Comparison of ENCODE assay signal across 12 cellular contexts in genomic region chr9:35105571-35106342, GRCh38.
"Had no signal": no experiment of that assay in that cellular context is flagged by ENCODE, and none has a peak within 500 bp of the region (broad histone marks: within the 10 kb centered on the region; RNA-seq: fewer than 3 reads in every experiment).

No MANE protein-coding gene starts in this region.

- H3K27ac ChIP-seq: esophagus squamous epithelium, thyroid gland, vagina had no signal

- H3K27me3 Mint-ChIP-seq: activated CD4-positive, alpha-beta memory T cell treated with anti-CD3 and anti-CD28 coated beads for 36 hours had no signal

- H3K4me3 Mint-ChIP-seq: activated CD4-positive, alpha-beta memory T cell treated with anti-CD3 and anti-CD28 coated beads for 36 hours; activated naive CD4-positive, alpha-beta T cell treated with anti-CD3 and anti-CD28 coated beads for 36 hours; natural killer cell had no signal

- H3K9me3 Mint-ChIP-seq: activated CD4-positive, alpha-beta memory T cell treated with anti-CD3 and anti-CD28 coated beads for 36 hours; activated naive CD4-positive, alpha-beta T cell treated with anti-CD3 and anti-CD28 coated beads for 36 hours; natural killer cell had no signal

- ATAC-seq: mucosa of descending colon, natural killer cell had no signal

- H3K9me3 ChIP-seq: esophagus squamous epithelium, mucosa of descending colon, thyroid gland, vagina had no signal

- DNase-seq: activated CD4-positive, alpha-beta memory T cell treated with anti-CD3 and anti-CD28 coated beads for 36 hours; activated naive CD4-positive, alpha-beta T cell treated with anti-CD3 and anti-CD28 coated beads for 36 hours; activated T-cell treated with anti-CD3 and anti-CD28 coated beads, Interleukin-2, amount 50 U/mL, for 48 hours; dorsolateral prefrontal cortex; esophagus squamous epithelium; foreskin fibroblast; glutamatergic neuron; mucosa of descending colon; natural killer cell; T-helper 2 cell; thyroid gland had no signal

- H3K36me3 Mint-ChIP-seq: natural killer cell had no signal

- H3K4me3 ChIP-seq: dorsolateral prefrontal cortex, esophagus squamous epithelium, mucosa of descending colon, thyroid gland, vagina had no signal

- H3K27me3 ChIP-seq: dorsolateral prefrontal cortex, esophagus squamous epithelium, thyroid gland, vagina had no signal

- H3K27ac Mint-ChIP-seq: activated CD4-positive, alpha-beta memory T cell treated with anti-CD3 and anti-CD28 coated beads for 36 hours; activated naive CD4-positive, alpha-beta T cell treated with anti-CD3 and anti-CD28 coated beads for 36 hours had no signal
